In the genomic region with DNA sequence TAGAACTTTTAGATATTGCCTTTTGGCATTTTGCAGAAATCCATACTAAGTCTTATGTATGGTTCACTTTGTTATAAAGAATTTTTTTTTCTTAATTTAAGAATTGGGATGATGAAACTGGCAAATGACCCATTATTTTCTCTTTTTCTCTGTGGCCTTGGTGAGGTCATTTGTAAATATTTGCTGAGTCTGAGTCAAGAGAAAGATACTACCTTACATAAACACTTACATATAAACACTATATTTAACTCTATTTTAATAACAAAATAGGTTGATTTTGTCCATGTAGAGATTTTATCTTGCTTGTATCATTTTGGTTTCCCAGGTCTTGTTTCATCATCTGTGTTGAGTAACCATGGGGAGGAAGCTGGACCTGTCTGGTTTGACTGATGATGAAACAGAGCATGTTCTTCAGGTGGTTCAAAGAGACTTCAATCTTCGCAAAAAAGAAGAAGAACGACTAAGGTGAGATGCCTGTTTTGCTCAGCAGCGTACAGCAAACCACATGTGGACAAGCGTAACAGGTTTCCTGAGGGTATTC, we compare ENCODE assay signal across 23 cellular contexts.
DNase-seq lines count a peak whose midpoint lies in the region; ATAC-seq, FAIRE-seq and TF ChIP-seq lines count a peak whose summit lies in the region.
"Had no signal": no experiment of that assay in that cellular context is flagged by ENCODE, and none has a peak within 500 bp of the region (broad histone marks: within the 10 kb centered on the region; RNA-seq: fewer than 3 reads in every experiment).

No MANE protein-coding gene starts in this region.

- in situ Hi-C loops in HepG2 (cut with HindIII; ENCODE audit: extremely low pct_ligation_motif_present, low pct_unique_long_range_greater_than_20kb) = no loop called here

- H3K9ac ChIP-seq in HepG2 (ENCODE audit: insufficient read depth, low read depth, low read length) = no peak overlapping the region
- H3K9ac ChIP-seq: KMS-11 had no signal

- H3K4me1 ChIP-seq in body of pancreas (peaks cover 33% of the 10 kb centered on the region), HepG2 (ENCODE audit: insufficient read depth, low read length) (peaks cover 16% of the 10 kb centered on the region), osteoblast (ENCODE audit: insufficient read depth, low read length) (no peaks in the 10 kb centered on the region)
- H3K4me1 ChIP-seq: SJSA1 had no signal

- H2AFZ ChIP-seq in HepG2 (ENCODE audit: low read length) (no peak overlapping the region), osteoblast (ENCODE audit: low read length) (no peak overlapping the region)
- H2AFZ ChIP-seq: GM23338 had no signal

- ATAC-seq in body of pancreas (peak; percentile 63), HepG2 (no peak), HG03135 (IDR thresholded peaks at IDR 0.05; ENCODE audit: unreplicated experiment) (no peak)
- ATAC-seq: GM23338 had no signal

- WGBS in body of pancreas, 2 donors = 82 to 90% methylated on average over 4 of the region's 4 CpGs
- 61% methylated on average over 4 of the region's 4 CpGs for WGBS in HepG2 (ENCODE audit: low lambda C conversion rate)

- H4K20me1 ChIP-seq in HepG2 (ENCODE audit: insufficient read depth, low read length) (no peaks in the 10 kb centered on the region), osteoblast (ENCODE audit: insufficient read depth, low read length) (no peaks in the 10 kb centered on the region)

- no peak for TF ChIP-seq POLR2A in body of pancreas (IDR thresholded peaks at IDR 0.05)
- no peak for TF ChIP-seq POLR2A in HepG2 (IDR thresholded peaks at IDR 0.05; ENCODE audit: insufficient read depth in 1 of 2, low read depth in 2 of 2, low read length in 2 of 2)

- H3K27ac ChIP-seq in body of pancreas = peak overlapping the region in 3 of 4 donors; percentile 10 to 29 (median 11)
- H3K27ac ChIP-seq in HepG2 (ENCODE audit: extremely low read length, insufficient read depth, low read length) = peak overlapping the region; percentile 16
- H3K27ac ChIP-seq in osteoblast (ENCODE audit: low read depth, low read length) = no peak overlapping the region
- H3K27ac ChIP-seq: KMS-11, SJSA1 had no signal

- CTCF ChIA-PET in HepG2 (lab: Yijun Ruan, JAX; ENCODE audit: low intra/inter-chr PET ratio, low total read pairs) = no interaction called here

- no peak overlapping the region for H3K4me3 ChIP-seq in LNCaP clone FGC (ENCODE audit: low read depth, low read length)
- no peak overlapping the region for H3K4me3 ChIP-seq in body of pancreas
- no peak overlapping the region for H3K4me3 ChIP-seq in HepG2 (replicated peaks in 1 of 3; ENCODE audit: insufficient read depth in 1 of 3, low read depth in 2 of 3, low read length in 3 of 3)
- no peak overlapping the region for H3K4me3 ChIP-seq in osteoblast (ENCODE audit: insufficient read depth, low read length)
- H3K4me3 ChIP-seq: GM23338, SJSA1 had no signal

- peak in 1 of 2 experiments; percentile 31; a peak in 1 of 4 replicates for TF ChIP-seq EP300 in HepG2 (IDR thresholded peaks at IDR 0.05; ENCODE audit: low read depth in 2 of 2, low read length in 2 of 2)
- TF ChIP-seq EP300 in HepG2 (CRISPR knock-in tag; IDR thresholded peaks at IDR 0.05; ENCODE audit: borderline replicate concordance) = no peak

- H3K9me3 ChIP-seq in body of pancreas (no peaks in the 10 kb centered on the region), HepG2 (ENCODE audit: low read length) (no peaks in the 10 kb centered on the region), osteoblast (ENCODE audit: low read depth, low read length) (no peaks in the 10 kb centered on the region)
- H3K9me3 ChIP-seq: SJSA1 had no signal

- no peak for TF ChIP-seq RAD21 in HepG2 (CRISPR knock-in tag; IDR thresholded peaks at IDR 0.05)

- POLR2A ChIA-PET in HepG2 (lab: Yijun Ruan, JAX) = interaction anchor here (0.7 kb wide), 1 partner anchor 10 kb away, joined by 3 read pairs; no protein-coding TSS in a partner anchor

- no peak for FAIRE-seq in HepG2 (lab: Jason Lieb, UNC)
- FAIRE-seq: GM18507 had no signal

- TF ChIP-seq CTCF in LNCaP clone FGC (IDR thresholded peaks at IDR 0.05; ENCODE audit: control insufficient read depth, extremely low read depth, insufficient read depth) (no peak), body of pancreas (IDR thresholded peaks at IDR 0.05) (no peak), HepG2 (CRISPR knock-in tag; IDR thresholded peaks at IDR 0.05) (no peak), osteoblast (IDR thresholded peaks at IDR 0.05; ENCODE audit: extremely low read depth, low read depth, low read length) (no peak)

- H3K36me3 ChIP-seq in body of pancreas (replicated peaks in 1 of 2; ENCODE audit: insufficient read depth in 1 of 2, low read depth in 2 of 2) (no peaks in the 10 kb centered on the region), HepG2 (replicated peaks in 1 of 2; ENCODE audit: control insufficient read depth in 1 of 2, insufficient read depth in 2 of 2, low read length in 2 of 2) (no peaks in the 10 kb centered on the region), osteoblast (ENCODE audit: insufficient read depth, low read length) (no peaks in the 10 kb centered on the region)
- H3K36me3 ChIP-seq: SJSA1 had no signal

- H3K4me2 ChIP-seq in HepG2 (ENCODE audit: low read depth, low read length) (no peak overlapping the region; the same call in 1 of the 2 replicates), osteoblast (ENCODE audit: insufficient read depth, low read length) (no peak overlapping the region)
- H3K4me2 ChIP-seq: GM23338, KMS-11 had no signal

- no peaks in the 10 kb centered on the region for H3K79me2 ChIP-seq in HepG2 (ENCODE audit: insufficient read depth, low read length)
- no peaks in the 10 kb centered on the region for H3K79me2 ChIP-seq in osteoblast (ENCODE audit: insufficient read depth, low read length)

- DNase-seq in NCI-H748 (lab: John Stamatoyannopoulos, UW; ENCODE audit: unreplicated experiment) = peak; percentile 18
- no peak for DNase-seq in NCI-H748 treated with DMSO at 0.1 percent for 48 hours (lab: John Stamatoyannopoulos, UW)
- DNase-seq in LNCaP clone FGC (ENCODE audit: low read depth) = peak; percentile 66
- DNase-seq in body of pancreas = no peak
- peak; percentile 28 for DNase-seq in HepG2 (ENCODE audit: low spot score)
- no peak for DNase-seq in osteoblast (ENCODE audit: insufficient read length, low spot score, missing footprints)
- DNase-seq in medulla oblongata (ENCODE audit: extremely low spot score) = no peak
- DNase-seq: 8988T, ACHN, Calu3, H9, IMR-90, NCI-H1105 treated with DMSO at 0.1 percent for 48 hours, NCI-H146, NCI-H1930, NCI-H2107, NCI-H446, NCI-H524 treated with DMSO at 0.1 percent for 48 hours had no signal

- H3K27me3 ChIP-seq in body of pancreas (no peaks in the 10 kb centered on the region), HepG2 (ENCODE audit: control insufficient read depth in 1 of 2, insufficient read depth in 2 of 2, low read length in 2 of 2) (no peaks in the 10 kb centered on the region), osteoblast (ENCODE audit: insufficient read depth, low read length) (no peaks in the 10 kb centered on the region)
- H3K27me3 ChIP-seq: SJSA1 had no signal

- intact Hi-C loops in body of pancreas (cut with DNase I) (no loop called here), HepG2 (cut with micrococcal nuclease; ENCODE audit: unreplicated experiment) (no loop called here)

- no TSS peak for BruUV-seq in HepG2 (replicated peaks; lab: Mats Ljungman, UMichigan)

TF ChIP-seq in HepG2, 621 proteins besides CTCF, POLR2A, EP300 and RAD21 (continues in another document):
- TF ChIP-seq SOX6 (IDR thresholded peaks at IDR 0.05) (no peak), SOX6 (CRISPR knock-in tag; IDR thresholded peaks at IDR 0.05) (0 out of 2 replicates have a peak, but pooled peaks have one; percentile 19), ZFP62 (CRISPR knock-in tag; IDR thresholded peaks at IDR 0.05) (no peak), HMG20A (CRISPR knock-in tag; IDR thresholded peaks at IDR 0.05; ENCODE audit: borderline replicate concordance) (peak; percentile 40; the same call in 1 of the 2 replicates), THRA (CRISPR knock-in tag; IDR thresholded peaks at IDR 0.05; ENCODE audit: borderline replicate concordance) (0 out of 2 replicates have a peak, but pooled peaks have one; percentile 18), DMAP1 (CRISPR knock-in tag; IDR thresholded peaks at IDR 0.05) (no peak), FOXA3 (CRISPR knock-in tag; IDR thresholded peaks at IDR 0.05) (peak; percentile 71), DRAP1 (CRISPR knock-in tag; IDR thresholded peaks at IDR 0.05) (no peak), SOX5 (CRISPR knock-in tag; IDR thresholded peaks at IDR 0.05; ENCODE audit: borderline replicate concordance) (0 out of 2 replicates have a peak, but pooled peaks have one; percentile 28), ZNF644 (CRISPR knock-in tag; IDR thresholded peaks at IDR 0.05; ENCODE audit: low read depth) (peak; percentile 35; the same call in 1 of the 2 replicates)
- TF ChIP-seq, protein P1, sequence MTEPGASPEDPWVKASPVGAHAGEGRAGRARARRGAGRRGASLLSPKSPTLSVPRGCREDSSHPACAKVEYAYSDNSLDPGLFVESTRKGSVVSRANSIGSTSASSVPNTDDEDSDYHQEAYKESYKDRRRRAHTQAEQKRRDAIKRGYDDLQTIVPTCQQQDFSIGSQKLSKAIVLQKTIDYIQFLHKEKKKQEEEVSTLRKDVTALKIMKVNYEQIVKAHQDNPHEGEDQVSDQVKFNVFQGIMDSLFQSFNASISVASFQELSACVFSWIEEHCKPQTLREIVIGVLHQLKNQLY (CRISPR knock-in tag; IDR thresholded peaks at IDR 0.05) = no peak

Comparison
In these comparisons a context has a peak if more than half of its experiments do, and no peak if none do; other contexts are left out.
1. DNase-seq: peak in NCI-H748 (single experiment), LNCaP clone FGC (single experiment) and HepG2 (single experiment); none in NCI-H748 treated with DMSO at 0.1 percent for 48 hours (single experiment), body of pancreas (0 of 4), osteoblast (single experiment) and medulla oblongata (single experiment).